In the genomic region with DNA sequence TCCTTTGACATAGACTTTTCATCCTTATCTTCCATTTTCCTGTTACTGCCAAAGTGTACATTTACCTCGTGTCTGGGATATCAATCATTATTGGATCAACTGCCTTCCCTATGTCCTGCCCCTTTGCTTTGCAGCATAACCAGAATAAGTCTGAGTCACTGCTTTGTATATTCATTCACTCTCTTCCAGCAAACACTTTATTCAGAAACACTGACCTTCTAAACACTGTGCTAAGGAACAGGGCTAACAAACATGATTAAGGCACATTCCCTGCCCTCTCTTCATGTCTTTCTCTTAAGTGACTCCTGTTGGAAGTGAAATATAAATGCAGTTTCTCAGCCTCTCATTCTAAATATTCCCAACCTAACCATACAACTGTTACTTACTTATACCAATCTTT, we compare ENCODE assay signal across 14 cellular contexts.
DNase-seq lines count a peak whose midpoint lies in the region; ATAC-seq and TF ChIP-seq lines count a peak whose summit lies in the region.
"Had no signal": no experiment of that assay in that cellular context is flagged by ENCODE, and none has a peak within 500 bp of the region (broad histone marks: within the 10 kb centered on the region; RNA-seq: fewer than 3 reads in every experiment).

No MANE protein-coding gene starts in this region.

- no peak for DNase-seq in Right ventricle myocardium inferior (ENCODE audit: missing footprints)
- DNase-seq in cardiac septum (ENCODE audit: low spot score) = no peak
- peak; percentile 25 for DNase-seq in dedifferentiated amniotic fluid mesenchymal stem cell (ENCODE audit: extremely low spot score)
- no peak for DNase-seq in left lung
- no peak for DNase-seq in stimulated activated CD4-positive, alpha-beta T cell treated with anti-CD3 and anti-CD28 coated beads, Interleukin-2, amount 100 ng/mL, for 24 hours
- no peak for DNase-seq in NCI-H146 treated with DMSO at 0.1 percent for 48 hours (lab: John Stamatoyannopoulos, UW; ENCODE audit: unreplicated experiment)
- DNase-seq in testis = no peak
- DNase-seq: CD4-positive, alpha-beta memory T cell; gastrocnemius medialis; NCI-H2081; NCI-H526 treated with DMSO at 0.1 percent for 48 hours; stimulated activated CD4-positive, alpha-beta T cell treated with anti-CD3 and anti-CD28 coated beads, Interleukin-12 subunit alpha, Interleukin-12 subunit beta, amount 100 ng/mL, for 4 hours had no signal

- H3K4me3 ChIP-seq in left lung (no peak overlapping the region), testis (no peak overlapping the region)
- H3K4me3 ChIP-seq: gastrocnemius medialis had no signal

- H3K27ac ChIP-seq in left lung = no peak overlapping the region
- H3K27ac ChIP-seq in testis = no peak overlapping the region
- H3K27ac ChIP-seq: gastrocnemius medialis had no signal

- H3K9me3 ChIP-seq in left lung (no peaks in the 10 kb centered on the region), testis (no peaks in the 10 kb centered on the region)
- H3K9me3 ChIP-seq: gastrocnemius medialis had no signal

- intact Hi-C loops in Right ventricle myocardium inferior (cut with DNase I) = no loop called here
- intact Hi-C loops in cardiac septum (cut with DNase I) = no loop called here
- intact Hi-C loops in left lung (cut with DNase I) = no loop called here
- intact Hi-C loops in testis (cut with DNase I; ENCODE audit: low total_unique reads) = no loop called here

- TF ChIP-seq CTCF in left lung (IDR thresholded peaks at IDR 0.05) (no peak), testis (IDR thresholded peaks at IDR 0.05) (no peak)

- TF ChIP-seq POLR2A in testis (IDR thresholded peaks at IDR 0.05) = no peak

- H3K36me3 ChIP-seq in left lung = no peaks in the 10 kb centered on the region
- H3K36me3 ChIP-seq in testis (ENCODE audit: low read depth, missing control alignments) = no peaks in the 10 kb centered on the region
- H3K36me3 ChIP-seq: gastrocnemius medialis had no signal

- no peaks in the 10 kb centered on the region for H3K4me1 ChIP-seq in left lung
- no peaks in the 10 kb centered on the region for H3K4me1 ChIP-seq in testis

- no peaks in the 10 kb centered on the region for H3K27me3 ChIP-seq in left lung
- H3K27me3 ChIP-seq in testis = no peaks in the 10 kb centered on the region
- H3K27me3 ChIP-seq: gastrocnemius medialis had no signal

- WGBS in testis, 2 donors = 26 to 41% methylated on average over 1 of the region's 1 CpG

- ATAC-seq in Right ventricle myocardium inferior (peak; percentile 65), left lung (peak; percentile 69), GM18511 (IDR thresholded peaks at IDR 0.05; ENCODE audit: unreplicated experiment) (no peak)
- ATAC-seq: gastrocnemius medialis, WTC11 had no signal
